Comparison of ENCODE assay signal across 3 cellular contexts in the genomic region with DNA sequence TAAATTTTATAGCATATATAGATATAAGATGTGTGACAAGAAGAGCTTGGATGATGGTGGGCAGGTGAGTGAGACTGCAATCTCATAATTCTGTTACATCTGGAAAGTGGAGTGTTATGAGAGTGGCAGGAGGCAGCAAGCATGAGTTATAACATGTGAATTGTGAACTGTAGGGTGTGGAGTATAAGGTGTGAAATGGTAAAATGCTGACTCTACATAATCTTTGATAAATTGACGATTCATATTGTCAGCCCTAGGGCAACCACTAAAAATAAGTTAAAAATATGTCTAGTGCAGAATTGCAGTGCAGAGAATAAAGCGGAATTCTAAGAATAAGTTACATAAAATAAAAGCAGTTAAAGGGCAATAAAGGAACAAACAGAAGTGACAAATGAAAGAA.
TF ChIP-seq lines count a peak whose summit lies in the region.

No MANE protein-coding gene starts in this region.

TF ChIP-seq in SK-N-SH, 30 proteins besides CTCF, POLR2A, EP300 and RAD21 (continues in another document):
- TF ChIP-seq ELF1 (IDR thresholded peaks at IDR 0.05): no peak
- TF ChIP-seq, protein P1, sequence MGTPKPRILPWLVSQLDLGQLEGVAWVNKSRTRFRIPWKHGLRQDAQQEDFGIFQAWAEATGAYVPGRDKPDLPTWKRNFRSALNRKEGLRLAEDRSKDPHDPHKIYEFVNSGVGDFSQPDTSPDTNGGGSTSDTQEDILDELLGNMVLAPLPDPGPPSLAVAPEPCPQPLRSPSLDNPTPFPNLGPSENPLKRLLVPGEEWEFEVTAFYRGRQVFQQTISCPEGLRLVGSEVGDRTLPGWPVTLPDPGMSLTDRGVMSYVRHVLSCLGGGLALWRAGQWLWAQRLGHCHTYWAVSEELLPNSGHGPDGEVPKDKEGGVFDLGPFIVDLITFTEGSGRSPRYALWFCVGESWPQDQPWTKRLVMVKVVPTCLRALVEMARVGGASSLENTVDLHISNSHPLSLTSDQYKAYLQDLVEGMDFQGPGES (IDR thresholded peaks at IDR 0.05; ENCODE audit: low read depth, low read length): no peak
- TF ChIP-seq TCF12 (IDR thresholded peaks at IDR 0.05): no peak
- TF ChIP-seq FOXM1 (IDR thresholded peaks at IDR 0.05; ENCODE audit: low read depth): no peak
- TF ChIP-seq SMC3 (IDR thresholded peaks at IDR 0.05; ENCODE audit: low read depth, low read length): no peak
- TF ChIP-seq, protein P2, sequence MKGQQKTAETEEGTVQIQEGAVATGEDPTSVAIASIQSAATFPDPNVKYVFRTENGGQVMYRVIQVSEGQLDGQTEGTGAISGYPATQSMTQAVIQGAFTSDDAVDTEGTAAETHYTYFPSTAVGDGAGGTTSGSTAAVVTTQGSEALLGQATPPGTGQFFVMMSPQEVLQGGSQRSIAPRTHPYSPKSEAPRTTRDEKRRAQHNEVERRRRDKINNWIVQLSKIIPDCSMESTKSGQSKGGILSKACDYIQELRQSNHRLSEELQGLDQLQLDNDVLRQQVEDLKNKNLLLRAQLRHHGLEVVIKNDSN (IDR thresholded peaks at IDR 0.05; ENCODE audit: borderline replicate concordance, low read depth): no peak
- TF ChIP-seq, protein P3, sequence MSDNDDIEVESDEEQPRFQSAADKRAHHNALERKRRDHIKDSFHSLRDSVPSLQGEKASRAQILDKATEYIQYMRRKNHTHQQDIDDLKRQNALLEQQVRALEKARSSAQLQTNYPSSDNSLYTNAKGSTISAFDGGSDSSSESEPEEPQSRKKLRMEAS (IDR thresholded peaks at IDR 0.05; ENCODE audit: low read depth): no peak
- TF ChIP-seq SIN3A (IDR thresholded peaks at IDR 0.05; ENCODE audit: borderline replicate concordance, low read depth, low read length): no peak
- TF ChIP-seq GATA2 (CRISPR knock-in tag; IDR thresholded peaks at IDR 0.05): no peak
- no peak for TF ChIP-seq MXI1 (IDR thresholded peaks at IDR 0.05; ENCODE audit: low read depth, low read length)
- no peak for TF ChIP-seq NRF1 (IDR thresholded peaks at IDR 0.05; ENCODE audit: low read depth, low read length)
- TF ChIP-seq RXRA (IDR thresholded peaks at IDR 0.05; ENCODE audit: borderline replicate concordance, low read depth): no peak
- TF ChIP-seq, protein P4, sequence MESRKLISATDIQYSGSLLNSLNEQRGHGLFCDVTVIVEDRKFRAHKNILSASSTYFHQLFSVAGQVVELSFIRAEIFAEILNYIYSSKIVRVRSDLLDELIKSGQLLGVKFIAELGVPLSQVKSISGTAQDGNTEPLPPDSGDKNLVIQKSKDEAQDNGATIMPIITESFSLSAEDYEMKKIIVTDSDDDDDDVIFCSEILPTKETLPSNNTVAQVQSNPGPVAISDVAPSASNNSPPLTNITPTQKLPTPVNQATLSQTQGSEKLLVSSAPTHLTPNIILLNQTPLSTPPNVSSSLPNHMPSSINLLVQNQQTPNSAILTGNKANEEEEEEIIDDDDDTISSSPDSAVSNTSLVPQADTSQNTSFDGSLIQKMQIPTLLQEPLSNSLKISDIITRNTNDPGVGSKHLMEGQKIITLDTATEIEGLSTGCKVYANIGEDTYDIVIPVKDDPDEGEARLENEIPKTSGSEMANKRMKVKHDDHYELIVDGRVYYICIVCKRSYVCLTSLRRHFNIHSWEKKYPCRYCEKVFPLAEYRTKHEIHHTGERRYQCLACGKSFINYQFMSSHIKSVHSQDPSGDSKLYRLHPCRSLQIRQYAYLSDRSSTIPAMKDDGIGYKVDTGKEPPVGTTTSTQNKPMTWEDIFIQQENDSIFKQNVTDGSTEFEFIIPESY (IDR thresholded peaks at IDR 0.05; ENCODE audit: borderline replicate concordance, low read depth): no peak
- TF ChIP-seq, protein P5, sequence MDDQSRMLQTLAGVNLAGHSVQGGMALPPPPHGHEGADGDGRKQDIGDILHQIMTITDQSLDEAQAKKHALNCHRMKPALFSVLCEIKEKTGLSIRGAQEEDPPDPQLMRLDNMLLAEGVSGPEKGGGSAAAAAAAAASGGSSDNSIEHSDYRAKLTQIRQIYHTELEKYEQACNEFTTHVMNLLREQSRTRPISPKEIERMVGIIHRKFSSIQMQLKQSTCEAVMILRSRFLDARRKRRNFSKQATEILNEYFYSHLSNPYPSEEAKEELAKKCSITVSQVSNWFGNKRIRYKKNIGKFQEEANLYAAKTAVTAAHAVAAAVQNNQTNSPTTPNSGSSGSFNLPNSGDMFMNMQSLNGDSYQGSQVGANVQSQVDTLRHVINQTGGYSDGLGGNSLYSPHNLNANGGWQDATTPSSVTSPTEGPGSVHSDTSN (IDR thresholded peaks at IDR 0.05): no peak
- TF ChIP-seq JUND (IDR thresholded peaks at IDR 0.05): no peak
- no peak for TF ChIP-seq FOSL2 (IDR thresholded peaks at IDR 0.05; ENCODE audit: borderline replicate concordance, low read depth)

TF ChIP-seq in SK-N-SH treated with all-trans-retinoic acid at 6 μM for 48 hours, 23 proteins besides CTCF, POLR2A, EP300 and RAD21:
- TF ChIP-seq ZNF70 (CRISPR knock-in tag; IDR thresholded peaks at IDR 0.05): no peak

TF ChIP-seq in IMR-90, 13 proteins besides CTCF, POLR2A, EP300 and RAD21:
- TF ChIP-seq CEBPB (IDR thresholded peaks at IDR 0.05; ENCODE audit: low read depth, low read length): no peak
- TF ChIP-seq MAFK (IDR thresholded peaks at IDR 0.05; ENCODE audit: low read depth, low read length): peak; percentile 96
- no peak for TF ChIP-seq MAZ (IDR thresholded peaks at IDR 0.05; ENCODE audit: borderline replicate concordance, low read depth, low read length)
